Comparison of ENCODE assay signal across 18 cellular contexts in genomic region chr4:185421366-185422124, GRCh38. TPM values are rescaled to one million over a fixed set of nuclear protein-coding genes. Genes with fewer than 3 reads are reported as not detected.
DNase-seq lines count a peak whose midpoint lies in the region; FAIRE-seq and TF ChIP-seq lines count a peak whose summit lies in the region.
"Had no signal": no experiment of that assay in that cellular context is flagged by ENCODE, and none has a peak within 500 bp of the region (broad histone marks: within the 10 kb centered on the region; RNA-seq: fewer than 3 reads in every experiment).

No MANE protein-coding gene starts in this region.

- intact Hi-C loops in Caco-2 (cut with micrococcal nuclease; ENCODE audit: unreplicated experiment) = no loop called here

- CTCF ChIA-PET in Caco-2 (lab: Charles Lee) = no interaction called here

- no peaks in the 10 kb centered on the region for H3K4me1 ChIP-seq in Caco-2
- H3K4me1 ChIP-seq: foreskin keratinocyte had no signal

- no peak overlapping the region for H3K4me3 ChIP-seq in Caco-2 (ENCODE audit: low read depth, low read length)
- H3K4me3 ChIP-seq: K562 had no signal

- no peaks in the 10 kb centered on the region for H3K9me3 Mint-ChIP-seq in Caco-2 (ENCODE audit: unreplicated experiment)
- H3K9me3 Mint-ChIP-seq: stimulated activated naive CD8-positive, alpha-beta T cell treated with anti-CD3 and anti-CD28 coated beads, Interleukin-15, Interleukin-2, amounts not matched to agents 100 ng/mL and 50 ng/mL, for 24 hours had no signal

- DNase-seq in DMS79 treated with DMSO at 0.1 percent for 48 hours (lab: John Stamatoyannopoulos, UW) = peak; percentile 25
- DNase-seq in M059J (ENCODE audit: low read depth) = peak; percentile 63
- DNase-seq in fibroblast of peridontal ligament (ENCODE audit: extremely low read depth) = peak; percentile 71
- peak; percentile 74 for DNase-seq in renal cortical epithelial cell (ENCODE audit: low read depth)
- no peak for DNase-seq in Caco-2
- DNase-seq in MV-4-11 (lab: John Stamatoyannopoulos, UW) = no peak
- no peak for DNase-seq in RCC 7860 (ENCODE audit: low spot score)
- DNase-seq: aorta, foreskin keratinocyte, GF-D8, mesendoderm, NCI-H1694, NCI-H526 treated with DMSO at 0.1 percent for 48 hours, small intestine, SW 1271 had no signal

- FAIRE-seq in RCC 7860 (lab: Jason Lieb, UNC) = no peak
- FAIRE-seq: GM18507, K562 had no signal

- no peaks in the 10 kb centered on the region for H3K27me3 Mint-ChIP-seq in Caco-2 (ENCODE audit: insufficient read depth, unreplicated experiment)
- H3K27me3 Mint-ChIP-seq: stimulated activated naive CD8-positive, alpha-beta T cell treated with anti-CD3 and anti-CD28 coated beads, Interleukin-15, Interleukin-2, amounts not matched to agents 100 ng/mL and 50 ng/mL, for 24 hours had no signal

- H3K27me3 ChIP-seq in Caco-2 (replicated peaks; ENCODE audit: control insufficient read depth, insufficient read depth, low read length) = no peaks in the 10 kb centered on the region
- H3K27me3 ChIP-seq: foreskin keratinocyte had no signal

- H3K36me3 ChIP-seq in Caco-2 (ENCODE audit: control insufficient read depth, insufficient read depth, low read length) = no peaks in the 10 kb centered on the region

- TF ChIP-seq CTCF in Caco-2 (IDR thresholded peaks at IDR 0.05; ENCODE audit: insufficient read depth in 1 of 2, low read depth in 1 of 2, low read length in 1 of 2, severe bottlenecking in 1 of 2, unreplicated experiment in 1 of 2) = no peak

- no peaks in the 10 kb centered on the region for H3K9me3 ChIP-seq in Caco-2

- peaks cover 13% of the 10 kb centered on the region for H3K4me1 Mint-ChIP-seq in Caco-2 (ENCODE audit: low read depth, unreplicated experiment)

- no TSS peak for BruUV-seq in Caco-2 (replicated peaks; lab: Mats Ljungman, UMichigan)

- POLR2A ChIA-PET in Caco-2 (lab: Charles Lee) = no interaction called here

- H3K27ac Mint-ChIP-seq in Caco-2 (ENCODE audit: unreplicated experiment) = no peak overlapping the region
- H3K27ac Mint-ChIP-seq: stimulated activated naive CD8-positive, alpha-beta T cell treated with anti-CD3 and anti-CD28 coated beads, Interleukin-15, Interleukin-2, amounts not matched to agents 100 ng/mL and 50 ng/mL, for 24 hours had no signal

- H3K4me3 Mint-ChIP-seq in Caco-2 (ENCODE audit: unreplicated experiment) = no peak overlapping the region
- H3K4me3 Mint-ChIP-seq: stimulated activated naive CD8-positive, alpha-beta T cell treated with anti-CD3 and anti-CD28 coated beads, Interleukin-15, Interleukin-2, amounts not matched to agents 100 ng/mL and 50 ng/mL, for 24 hours had no signal

- H3K36me3 Mint-ChIP-seq in Caco-2 (ENCODE audit: insufficient read depth, unreplicated experiment) = peaks cover 9% of the 10 kb centered on the region

RNA-seq across cellular contexts. Expression of gene UFSP2, which starts 4.2 kb away (rescaled TPM):
- total RNA-seq in M059J (2014; rRNA removed; shearing (Covaris generic)) = 27.2 TPM in 2 replicates
- 39.6 and 48.8 TPM in 2 replicates for total RNA-seq in renal cortical epithelial cell
- total RNA-seq in Caco-2 (2022) = 17.4 and 26.2 TPM in 2 replicates

RNA-seq across cellular contexts. Expression of gene ANKRD37, which starts 24.9 kb away (rescaled TPM):
- 6.3 and 8.5 TPM in 2 replicates for total RNA-seq in M059J (2014; rRNA removed; shearing (Covaris generic))
- 4.9 and 10.6 TPM in 2 replicates for total RNA-seq in renal cortical epithelial cell
- 2.4 and 3.6 TPM in 2 replicates for total RNA-seq in Caco-2 (2022)

RNA-seq across cellular contexts. Expression of gene LRP2BP, which starts 25.8 kb away (rescaled TPM):
- 0.07 and 0.34 TPM in 2 replicates for total RNA-seq in M059J (2014; rRNA removed; shearing (Covaris generic))
- 1.3 TPM in 1 of 2 replicates, not detected in the other for total RNA-seq in renal cortical epithelial cell
- 0.20 and 0.46 TPM in 2 replicates for total RNA-seq in Caco-2 (2022)

RNA-seq across cellular contexts. Expression of gene CCDC110, which starts 50.0 kb away (rescaled TPM):
- total RNA-seq in M059J (2014; rRNA removed; shearing (Covaris generic)) = 1.7 TPM in 1 of 2 replicates, not detected in the other
- 0.87 and 4.4 TPM in 2 replicates for total RNA-seq in renal cortical epithelial cell
- total RNA-seq in Caco-2 (2022) = not detected in 2 replicates

Comparison
In these comparisons a context has a peak if more than half of its experiments do, and no peak if none do; other contexts are left out.
1. DNase-seq: peak in DMS79 treated with DMSO at 0.1 percent for 48 hours (single experiment), M059J (single experiment), fibroblast of peridontal ligament (single experiment) and renal cortical epithelial cell (single experiment); none in Caco-2 (0 of 2), MV-4-11 (single experiment) and RCC 7860 (single experiment).